15 cellular contexts compared by ENCODE assay signal in genomic region chr3:170997966-170998913, GRCh38. TPM values are rescaled to one million over a fixed set of nuclear protein-coding genes. Genes with fewer than 3 reads are reported as not detected.
A peak's percentile ranks its signal among the peaks of the same experiment; 100 is the strongest.
DNase-seq lines count a peak whose midpoint lies in the region; ATAC-seq, FAIRE-seq and TF ChIP-seq lines count a peak whose summit lies in the region.
"Had no signal": no experiment of that assay in that cellular context is flagged by ENCODE, and none has a peak within 500 bp of the region (broad histone marks: within the 10 kb centered on the region; RNA-seq: fewer than 3 reads in every experiment).

No MANE protein-coding gene starts in this region.

- H4K91ac ChIP-seq in H1 (replicated peaks; ENCODE audit: insufficient read length, low read length) = no peak overlapping the region

- H3K36me3 ChIP-seq in H1 (ENCODE audit: control insufficient read depth in 2 of 4, insufficient read depth in 4 of 4, low read length in 3 of 4) (no peaks in the 10 kb centered on the region), liver (ENCODE audit: control insufficient read depth in 4 of 4, insufficient read depth in 3 of 4, low read depth in 1 of 4, low read length in 3 of 4) (peaks cover 0 to 30% (median 7%) of the 10 kb centered on the region in 4 donors), spleen (no peaks in the 10 kb centered on the region), upper lobe of right lung (no peaks in the 10 kb centered on the region)
- H3K36me3 ChIP-seq: thyroid gland had no signal

- DNase-seq in LoVo (ENCODE audit: low spot score) (peak; percentile 17), H1 (ENCODE audit: low read depth in 1 of 2, low spot score in 2 of 2) (no peak), spleen (no peak), upper lobe of right lung (no peak), NCI-H2107 treated with DMSO at 0.1 percent for 48 hours (lab: John Stamatoyannopoulos, UW; ENCODE audit: unreplicated experiment) (no peak)
- DNase-seq in natural killer cell treated with Interleukin-12 subunit alpha and Interleukin-12 subunit beta and Interleukin-15 and Interleukin-18, amount 100 ng/mL, for 72 hours (ENCODE audit: low spot score) = no peak
- DNase-seq: activated CD4-positive, alpha-beta T cell treated with anti-CD3 and anti-CD28 coated beads for 36 hours; NCI-H2227 treated with DMSO at 0.1 percent for 48 hours; OCI-M1; T-cell; thyroid gland had no signal

- H3K18ac ChIP-seq in H1 (ENCODE audit: extremely low read depth, low read length) = no peak overlapping the region

- H3K4ac ChIP-seq in H1 (replicated peaks; ENCODE audit: insufficient read length, low read depth, low read length) = no peak overlapping the region

- no peak for TF ChIP-seq POLR2A in H1 (IDR thresholded peaks at IDR 0.05; ENCODE audit: control extremely low read depth in 1 of 2, low read depth in 2 of 2, low read length in 2 of 2)
- no peak for TF ChIP-seq POLR2A in spleen (IDR thresholded peaks at IDR 0.05)

- H2AK5ac ChIP-seq in H1 (ENCODE audit: low read depth, low read length) = no peak overlapping the region

- no peak overlapping the region for H3K4me3 Mint-ChIP-seq in natural killer cell treated with Interleukin-12 subunit alpha and Interleukin-12 subunit beta and Interleukin-15 and Interleukin-18, amount 100 ng/mL, for 72 hours
- H3K4me3 Mint-ChIP-seq: activated CD4-positive, alpha-beta T cell treated with anti-CD3 and anti-CD28 coated beads for 36 hours; T-cell had no signal

- intact Hi-C loops in spleen (cut with DNase I; ENCODE audit: low total_unique reads) (no loop called here), upper lobe of right lung (cut with DNase I) (no loop called here)

- peaks cover 7 to 11% of the 10 kb centered on the region in 2 donors for H3K4me1 Mint-ChIP-seq in natural killer cell treated with Interleukin-12 subunit alpha and Interleukin-12 subunit beta and Interleukin-15 and Interleukin-18, amount 100 ng/mL, for 72 hours (ENCODE audit: low read depth in 2 of 2)
- H3K4me1 Mint-ChIP-seq: T-cell had no signal

- no peaks in the 10 kb centered on the region for H3K9me3 Mint-ChIP-seq in natural killer cell treated with Interleukin-12 subunit alpha and Interleukin-12 subunit beta and Interleukin-15 and Interleukin-18, amount 100 ng/mL, for 72 hours

- H3K4me1 ChIP-seq in H1 (replicated peaks in 1 of 4; ENCODE audit: control insufficient read depth in 3 of 4, insufficient read depth in 4 of 4, low read length in 3 of 4) (no peaks in the 10 kb centered on the region), liver (ENCODE audit: control insufficient read depth in 4 of 4, insufficient read depth in 4 of 4, low read length in 3 of 4) (peaks cover 7 to 54% (median 52%) of the 10 kb centered on the region in 4 donors), spleen (peaks cover 0 to 15% (median 0%) of the 10 kb centered on the region in 6 donors), upper lobe of right lung (peaks cover 5% of the 10 kb centered on the region)
- H3K4me1 ChIP-seq: thyroid gland had no signal

- H4K5ac ChIP-seq in H1 (ENCODE audit: insufficient read length, low read depth, low read length) = no peak overlapping the region

- H2BK20ac ChIP-seq in H1 (ENCODE audit: low read length) = no peak overlapping the region

- H3K27me3 ChIP-seq in H1 (replicated peaks in 1 of 4; ENCODE audit: control insufficient read depth in 3 of 4, extremely low read depth in 1 of 4, insufficient read depth in 3 of 4, low read length in 3 of 4) = no peaks in the 10 kb centered on the region
- H3K27me3 ChIP-seq in liver (ENCODE audit: control insufficient read depth in 4 of 4, insufficient read depth in 4 of 4, low read length in 3 of 4) = no peaks in the 10 kb centered on the region
- H3K27me3 ChIP-seq in spleen (replicated peaks in 1 of 7) = no peaks in the 10 kb centered on the region
- H3K27me3 ChIP-seq in upper lobe of right lung = no peaks in the 10 kb centered on the region
- H3K27me3 ChIP-seq: thyroid gland had no signal

- no peak for TF ChIP-seq CTCF in H1 (IDR thresholded peaks at IDR 0.05; ENCODE audit: control extremely low read depth in 1 of 3, insufficient read depth in 1 of 3, low read depth in 1 of 3, low read length in 3 of 3)
- no peak for TF ChIP-seq CTCF in liver (IDR thresholded peaks at IDR 0.05; ENCODE audit: low read depth, low read length, missing input control)
- TF ChIP-seq CTCF in spleen (IDR thresholded peaks at IDR 0.05 in 8 of 11, conservative IDR thresholded peaks at IDR 0.05 in 3 of 11) = no peak
- no peak for TF ChIP-seq CTCF in upper lobe of right lung (IDR thresholded peaks at IDR 0.05)

- WGBS in H1 (ENCODE audit: extremely low coverage in 1 of 2, insufficient coverage in 1 of 2, insufficient read length in 1 of 2, insufficient replicate concordance in 2 of 2, low coverage in 1 of 2, low lambda C conversion rate in 2 of 2, missing lambda C conversion rate in 1 of 2), 2 experiments = 87% methylated on average over 5 of the region's 5 CpGs; no CpG with 5 or more reads in 1 of the 2 experiments
- 33% methylated on average over 5 of the region's 5 CpGs for WGBS in liver
- WGBS in spleen, 5 donors = 56 to 72% (median 59%) methylated on average over 5 of the region's 5 CpGs

- H2BK120ac ChIP-seq in H1 (replicated peaks; ENCODE audit: low read depth, low read length) = no peak overlapping the region

- CTCF ChIA-PET in H1 (lab: Charles Lee; ENCODE audit: partially characterized antibody) = interaction anchor here (1.3 to 2.4 kb wide), 3 partner anchors 10 to 21 kb away, joined by 4 to 6 read pairs (median 6); no protein-coding TSS in a partner anchor

- H4K20me1 ChIP-seq in H1 (replicated peaks in 1 of 2; ENCODE audit: control insufficient read depth in 1 of 2, insufficient read depth in 2 of 2, low read length in 2 of 2) = no peaks in the 10 kb centered on the region

- H3K4me3 ChIP-seq in H1 (ENCODE audit: extremely low read depth in 1 of 4, insufficient read depth in 2 of 4, low read depth in 3 of 4, low read length in 4 of 4) = no peak overlapping the region
- H3K4me3 ChIP-seq in liver (ENCODE audit: low read depth in 1 of 3, low read length in 3 of 3) = no peak overlapping the region
- no peak overlapping the region for H3K4me3 ChIP-seq in spleen
- no peak overlapping the region for H3K4me3 ChIP-seq in upper lobe of right lung
- H3K4me3 ChIP-seq: thyroid gland had no signal

- TF ChIP-seq RAD21 in H1 (IDR thresholded peaks at IDR 0.05 in 1 of 2, conservative IDR thresholded peaks at IDR 0.05 in 1 of 2; ENCODE audit: low read depth in 2 of 2, low read length in 2 of 2) (no peak), liver (IDR thresholded peaks at IDR 0.05) (peak; percentile 40 to 55)

- H3K4me2 ChIP-seq in H1 (ENCODE audit: insufficient read depth in 1 of 2, low read depth in 2 of 2, low read length in 2 of 2) = no peak overlapping the region

- peak overlapping the region; percentile 63; the same call in 1 of the 2 replicates for H2AFZ ChIP-seq in H1 (ENCODE audit: low read length)

- POLR2A ChIA-PET in H1 (lab: Charles Lee; ENCODE audit: partially characterized antibody) = no interaction called here

- H3K23ac ChIP-seq in H1 (ENCODE audit: insufficient read length) = no peak overlapping the region

- FAIRE-seq in H1 (lab: Jason Lieb, UNC) = no peak

- H3K9ac ChIP-seq in H1 (replicated peaks in 1 of 4; ENCODE audit: extremely low read depth in 1 of 4, low read depth in 3 of 4, low read length in 3 of 4) (no peak overlapping the region), liver (ENCODE audit: low read depth in 1 of 2, low read length in 2 of 2) (no peak overlapping the region)

- H4K8ac ChIP-seq in H1 (ENCODE audit: extremely low read depth, insufficient read depth, low read length) = no peak overlapping the region

- H3K9me3 ChIP-seq in H1 (ENCODE audit: insufficient read depth in 2 of 2, low read depth in 1 of 2, low read length in 1 of 2) (no peaks in the 10 kb centered on the region), liver (ENCODE audit: control insufficient read depth in 4 of 4, low read length in 3 of 4) (no peaks in the 10 kb centered on the region), spleen (no peaks in the 10 kb centered on the region), upper lobe of right lung (no peaks in the 10 kb centered on the region)
- H3K9me3 ChIP-seq: thyroid gland had no signal

- no peaks in the 10 kb centered on the region for H3K79me1 ChIP-seq in H1 (ENCODE audit: low read depth, low read length)

- no peak overlapping the region for H2BK12ac ChIP-seq in H1 (ENCODE audit: low read depth, low read length)

- no peak overlapping the region for H3K56ac ChIP-seq in H1 (replicated peaks; ENCODE audit: insufficient read length, low read depth, low read length)

- TF ChIP-seq EP300 in H1 (IDR thresholded peaks at IDR 0.05; ENCODE audit: borderline replicate concordance in 1 of 2, low read depth in 2 of 2, low read length in 2 of 2) = no peak

- no peak overlapping the region for H3K27ac ChIP-seq in H1 (ENCODE audit: low read depth, low read length)
- peak overlapping the region; percentile 69 to 70 for H3K27ac ChIP-seq in liver (ENCODE audit: low read depth in 1 of 2, low read length in 2 of 2)
- H3K27ac ChIP-seq in spleen = peak overlapping the region in 6 of 8 donors; percentile 21 to 49 (median 42)
- no peak overlapping the region for H3K27ac ChIP-seq in upper lobe of right lung
- H3K27ac ChIP-seq: thyroid gland had no signal

- H3K14ac ChIP-seq in H1 (ENCODE audit: insufficient read length) = no peak overlapping the region

- H3K27ac Mint-ChIP-seq in natural killer cell treated with Interleukin-12 subunit alpha and Interleukin-12 subunit beta and Interleukin-15 and Interleukin-18, amount 100 ng/mL, for 72 hours = no peak overlapping the region
- H3K27ac Mint-ChIP-seq: activated CD4-positive, alpha-beta T cell treated with anti-CD3 and anti-CD28 coated beads for 36 hours; T-cell had no signal

- no peak for ATAC-seq in upper lobe of right lung
- ATAC-seq in natural killer cell treated with Interleukin-12 subunit alpha and Interleukin-12 subunit beta and Interleukin-15 and Interleukin-18, amount 100 ng/mL, for 72 hours = no peak
- no peak for ATAC-seq in HG03460 (IDR thresholded peaks at IDR 0.05; ENCODE audit: unreplicated experiment)
- ATAC-seq: activated CD4-positive, alpha-beta T cell treated with anti-CD3 and anti-CD28 coated beads for 36 hours; T-cell had no signal

- H3K36me3 Mint-ChIP-seq in natural killer cell treated with Interleukin-12 subunit alpha and Interleukin-12 subunit beta and Interleukin-15 and Interleukin-18, amount 100 ng/mL, for 72 hours = no peaks in the 10 kb centered on the region
- H3K36me3 Mint-ChIP-seq: T-cell had no signal

- H3K79me2 ChIP-seq in H1 (ENCODE audit: control insufficient read depth in 1 of 2, insufficient read depth in 2 of 2, low read length in 2 of 2) = no peaks in the 10 kb centered on the region

- H3K23me2 ChIP-seq in H1 (ENCODE audit: low read depth, low read length) = no peaks in the 10 kb centered on the region

- no peaks in the 10 kb centered on the region for H3K27me3 Mint-ChIP-seq in natural killer cell treated with Interleukin-12 subunit alpha and Interleukin-12 subunit beta and Interleukin-15 and Interleukin-18, amount 100 ng/mL, for 72 hours
- H3K27me3 Mint-ChIP-seq: activated CD4-positive, alpha-beta T cell treated with anti-CD3 and anti-CD28 coated beads for 36 hours; T-cell had no signal

- no peak overlapping the region for H2BK15ac ChIP-seq in H1 (ENCODE audit: low read length)

- H2BK5ac ChIP-seq in H1 (ENCODE audit: low read depth, low read length) = no peak overlapping the region

RNA-seq across cellular contexts. Expression of gene SLC2A2, which starts 28.3 kb away (rescaled TPM):
- total RNA-seq in H1 (2021; fragmentation: NEBNext Ultra II Directional; extraction: Animal tissue kit (Norgen Biotek cat#: 25700)) = not detected in 2 replicates
- polyA plus RNA-seq in H1 (2011; rRNA removed) = not detected in 2 replicates
- polyA plus RNA-seq in H1 (2011; cell fraction: cytosol; rRNA removed) = not detected
- not detected for polyA plus RNA-seq in H1 (2011; cell fraction: nucleus; rRNA removed)
- not detected in 4 replicates for polyA plus RNA-seq in H1 (2012, experiment 1 of 2)
- not detected for polyA plus RNA-seq in H1 (2012, experiment 2 of 2)
- not detected for polyA plus RNA-seq in H1 (2013, experiment 1 of 2)
- not detected for polyA plus RNA-seq in H1 (2013, experiment 2 of 2)
- not detected in 2 replicates for polyA minus RNA-seq in H1 (2011; rRNA and poly(A)+ RNA removed)
- not detected for polyA minus RNA-seq in H1 (2011; cell fraction: cytosol; rRNA and poly(A)+ RNA removed)
- not detected for polyA minus RNA-seq in H1 (2011; cell fraction: nucleus; rRNA and poly(A)+ RNA removed)
- total RNA-seq in liver = 100 to 1,000 TPM; 434 to 506 TPM
- polyA plus RNA-seq in liver = 100 to 1,000 TPM; 160 to 209 TPM
- total RNA-seq in spleen = not detected
- polyA plus RNA-seq in spleen = not detected
- not detected for total RNA-seq in upper lobe of right lung
- total RNA-seq in natural killer cell treated with Interleukin-12 subunit alpha and Interleukin-12 subunit beta and Interleukin-15 and Interleukin-18, amount 100 ng/mL, for 72 hours = not detected
- total RNA-seq: activated CD4-positive, alpha-beta T cell treated with anti-CD3 and anti-CD28 coated beads for 36 hours; LHCN-M2; skeletal muscle tissue; thyroid gland had no signal

Comparison
In these comparisons a context has a peak if more than half of its experiments do, and no peak if none do; other contexts are left out.
1. H3K27ac ChIP-seq: peak in liver (2 of 2) and spleen (6 of 8); none in H1 (single experiment) and upper lobe of right lung (single experiment).
2. RNA of gene SLC2A2, which starts 28.3 kb away (total RNA-seq): 434 to 506 TPM in liver; not detected in H1, not detected in spleen, not detected in upper lobe of right lung (single experiment) and not detected in natural killer cell treated with Interleukin-12 subunit alpha and Interleukin-12 subunit beta and Interleukin-15 and Interleukin-18, amount 100 ng/mL, for 72 hours; every median in the first group is over 100 times any median in the second.